Comparison of ENCODE assay signal across 26 cellular contexts in genomic region chr6:168794515-168794914, GRCh38.
"Had no signal": no experiment of that assay in that cellular context is flagged by ENCODE, and none has a peak within 500 bp of the region (broad histone marks: within the 10 kb centered on the region; RNA-seq: fewer than 3 reads in every experiment).

No MANE protein-coding gene starts in this region.

- H3K9me3 ChIP-seq: gastrocnemius medialis, heart left ventricle had no signal

- H3K4me3 Mint-ChIP-seq: activated CD8-positive, alpha-beta T cell treated with anti-CD3 and anti-CD28 coated beads for 36 hours; activated naive CD8-positive, alpha-beta T cell; activated T-cell treated with anti-CD3 and anti-CD28 coated beads, Interleukin-2, amount 50 U/mL, for 4 hours; activated T-helper 17 cell treated with anti-CD3 and anti-CD28 coated beads, Interleukin-2, amount 50 U/mL, for 72 hours; effector memory CD8-positive, alpha-beta T cell had no signal

- H3K36me3 ChIP-seq: brain microvascular endothelial cell, gastrocnemius medialis, heart left ventricle had no signal

- H3K9me3 Mint-ChIP-seq: activated CD8-positive, alpha-beta T cell treated with anti-CD3 and anti-CD28 coated beads for 36 hours; activated T-cell treated with anti-CD3 and anti-CD28 coated beads, Interleukin-2, amount 50 U/mL, for 4 hours; activated T-helper 17 cell treated with anti-CD3 and anti-CD28 coated beads, Interleukin-2, amount 50 U/mL, for 72 hours; effector memory CD8-positive, alpha-beta T cell had no signal

- H3K27me3 ChIP-seq: brain microvascular endothelial cell, foreskin keratinocyte, gastrocnemius medialis had no signal

- ATAC-seq: activated CD8-positive, alpha-beta T cell treated with anti-CD3 and anti-CD28 coated beads for 36 hours; activated T-cell treated with anti-CD3 and anti-CD28 coated beads, Interleukin-2, amount 50 U/mL, for 4 hours; activated T-helper 17 cell treated with anti-CD3 and anti-CD28 coated beads, Interleukin-2, amount 50 U/mL, for 72 hours; effector memory CD8-positive, alpha-beta T cell; foreskin keratinocyte; gastrocnemius medialis; heart left ventricle had no signal

- H3K4me1 ChIP-seq: foreskin keratinocyte, gastrocnemius medialis, heart left ventricle had no signal

- H3K27ac ChIP-seq: brain microvascular endothelial cell, epithelial cell of prostate, foreskin keratinocyte, gastrocnemius medialis, heart left ventricle had no signal

- DNase-seq: activated CD4-positive, alpha-beta T cell treated with anti-CD3 and anti-CD28 coated beads for 48 hours; activated CD4-positive, alpha-beta T cell treated with anti-CD3 and anti-CD28 coated beads, Interleukin-2, amount 50 U/mL, for 1 hour; activated CD4-positive, alpha-beta T cell treated with anti-CD3 and anti-CD28 coated beads, Interleukin-2, amount 50 U/mL, for 48 hours; activated CD8-positive, alpha-beta memory T cell treated with anti-CD3 and anti-CD28 coated beads for 24 hours; activated CD8-positive, alpha-beta T cell treated with anti-CD3 and anti-CD28 coated beads for 36 hours; activated effector memory CD4-positive, alpha-beta T cell treated with Interleukin-2 at 50 U/mL for 16 hours; activated gamma-delta T cell treated with Interleukin-2 at 50 U/mL for 16 hours; activated naive CD4-positive, alpha-beta T cell treated with anti-CD3 and anti-CD28 coated beads, Interleukin-2, amount 50 U/mL, for 16 hours; activated naive CD4-positive, alpha-beta T cell treated with Interleukin-2 at 50 U/mL for 16 hours; activated T-cell treated with anti-CD3 and anti-CD28 coated beads, Interleukin-2, amount 50 U/mL, for 4 hours; amniotic stem cell; anterior cingulate cortex; brain microvascular endothelial cell; caudate nucleus; cortex of kidney; dermis blood vessel endothelial cell; effector CD4-positive, alpha-beta T cell; effector memory CD8-positive, alpha-beta T cell; foreskin keratinocyte; gastrocnemius medialis; glutamatergic neuron; heart left ventricle; T-helper 2 cell had no signal

- H3K4me1 Mint-ChIP-seq: activated T-helper 17 cell treated with anti-CD3 and anti-CD28 coated beads, Interleukin-2, amount 50 U/mL, for 72 hours had no signal

- H3K36me3 Mint-ChIP-seq: activated naive CD8-positive, alpha-beta T cell had no signal

- H3K4me3 ChIP-seq: gastrocnemius medialis, heart left ventricle had no signal

- H3K27ac Mint-ChIP-seq: activated CD8-positive, alpha-beta T cell treated with anti-CD3 and anti-CD28 coated beads for 36 hours; activated naive CD8-positive, alpha-beta T cell; activated T-helper 17 cell treated with anti-CD3 and anti-CD28 coated beads, Interleukin-2, amount 50 U/mL, for 72 hours had no signal
